In the genomic region with DNA sequence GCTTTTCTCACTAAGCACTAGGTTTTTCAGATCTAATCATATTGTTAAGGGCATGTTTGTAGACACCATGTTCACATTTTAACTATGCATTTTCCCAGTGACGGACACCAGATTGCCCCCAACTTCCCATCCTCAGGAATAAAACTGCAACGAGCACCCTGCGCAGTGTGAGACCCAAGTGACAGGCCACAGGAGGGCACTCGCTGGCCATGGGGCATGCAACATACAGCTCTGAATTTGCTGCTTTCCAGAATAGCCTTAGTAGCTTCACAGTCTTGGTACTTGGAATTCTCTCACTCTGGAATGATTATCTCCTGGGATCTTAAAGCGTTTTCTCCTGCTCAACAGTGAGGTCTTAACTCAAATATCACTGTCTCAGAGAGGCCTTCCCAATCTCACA, we compare ENCODE assay signal across 1 cellular context.
TF ChIP-seq lines count a peak whose summit lies in the region.

No MANE protein-coding gene starts in this region.

TF ChIP-seq in K562, 482 proteins besides CTCF, POLR2A, EP300 and RAD21 (continued from another document):
- TF ChIP-seq, protein P1, sequence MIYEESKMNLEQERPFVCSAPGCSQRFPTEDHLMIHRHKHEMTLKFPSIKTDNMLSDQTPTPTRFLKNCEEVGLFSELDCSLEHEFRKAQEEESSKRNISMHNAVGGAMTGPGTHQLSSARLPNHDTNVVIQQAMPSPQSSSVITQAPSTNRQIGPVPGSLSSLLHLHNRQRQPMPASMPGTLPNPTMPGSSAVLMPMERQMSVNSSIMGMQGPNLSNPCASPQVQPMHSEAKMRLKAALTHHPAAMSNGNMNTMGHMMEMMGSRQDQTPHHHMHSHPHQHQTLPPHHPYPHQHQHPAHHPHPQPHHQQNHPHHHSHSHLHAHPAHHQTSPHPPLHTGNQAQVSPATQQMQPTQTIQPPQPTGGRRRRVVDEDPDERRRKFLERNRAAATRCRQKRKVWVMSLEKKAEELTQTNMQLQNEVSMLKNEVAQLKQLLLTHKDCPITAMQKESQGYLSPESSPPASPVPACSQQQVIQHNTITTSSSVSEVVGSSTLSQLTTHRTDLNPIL (CRISPR knock-in tag; IDR thresholded peaks at IDR 0.05): no peak
- TF ChIP-seq XRCC4 (IDR thresholded peaks at IDR 0.05; ENCODE audit: extremely low read depth, insufficient read depth, insufficient read length): no peak
- TF ChIP-seq STAG1 (CRISPR knock-in tag; IDR thresholded peaks at IDR 0.05; ENCODE audit: borderline replicate concordance): no peak
- no peak for TF ChIP-seq TSC22D4 (tag; IDR thresholded peaks at IDR 0.05)
- TF ChIP-seq TAF15 (IDR thresholded peaks at IDR 0.05; ENCODE audit: low read depth, low read length): no peak
- TF ChIP-seq ZNF146 (CRISPR knock-in tag; IDR thresholded peaks at IDR 0.05; ENCODE audit: unreplicated experiment): no peak
- no peak for TF ChIP-seq SP1 (CRISPR knock-in tag; IDR thresholded peaks at IDR 0.05)
- TF ChIP-seq SIN3A (IDR thresholded peaks at IDR 0.05; ENCODE audit: borderline replicate concordance in 2 of 2, control insufficient read depth in 1 of 2, low read depth in 2 of 2, low read length in 2 of 2): no peak
- TF ChIP-seq, protein P2, sequence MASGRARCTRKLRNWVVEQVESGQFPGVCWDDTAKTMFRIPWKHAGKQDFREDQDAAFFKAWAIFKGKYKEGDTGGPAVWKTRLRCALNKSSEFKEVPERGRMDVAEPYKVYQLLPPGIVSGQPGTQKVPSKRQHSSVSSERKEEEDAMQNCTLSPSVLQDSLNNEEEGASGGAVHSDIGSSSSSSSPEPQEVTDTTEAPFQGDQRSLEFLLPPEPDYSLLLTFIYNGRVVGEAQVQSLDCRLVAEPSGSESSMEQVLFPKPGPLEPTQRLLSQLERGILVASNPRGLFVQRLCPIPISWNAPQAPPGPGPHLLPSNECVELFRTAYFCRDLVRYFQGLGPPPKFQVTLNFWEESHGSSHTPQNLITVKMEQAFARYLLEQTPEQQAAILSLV (tag; IDR thresholded peaks at IDR 0.05): no peak
